Comparison of ENCODE assay signal across 11 cellular contexts in genomic region chr15:77035999-77036471, GRCh38. TPM values are rescaled to one million over a fixed set of nuclear protein-coding genes. Genes with fewer than 3 reads are reported as not detected.
DNase-seq lines count a peak whose midpoint lies in the region; ATAC-seq and TF ChIP-seq lines count a peak whose summit lies in the region.
"Had no signal": no experiment of that assay in that cellular context is flagged by ENCODE, and none has a peak within 500 bp of the region (broad histone marks: within the 10 kb centered on the region; RNA-seq: fewer than 3 reads in every experiment).

No MANE protein-coding gene starts in this region.

- intact Hi-C loops in left lung (cut with DNase I) = no loop called here

- no peak for ATAC-seq in activated naive CD8-positive, alpha-beta T cell treated with anti-CD3 and anti-CD28 coated beads, Interleukin-2, amount 10 ng/mL, durations not matched to agents 7 days and 5 days (ENCODE audit: low read depth)
- ATAC-seq in left lung (peak; percentile 6), GM21786 (IDR thresholded peaks at IDR 0.05; ENCODE audit: unreplicated experiment) (no peak), HG03108 (IDR thresholded peaks at IDR 0.05; ENCODE audit: unreplicated experiment) (no peak)

- H3K36me3 ChIP-seq in left lung (peaks cover 0 to 66% of the 10 kb centered on the region in 2 donors), subcutaneous abdominal adipose tissue (ENCODE audit: control insufficient read depth in 5 of 5, insufficient read depth in 5 of 5, low read length in 5 of 5) (peaks cover 0 to 40% (median 17%) of the 10 kb centered on the region in 5 donors)

- H3K4me1 Mint-ChIP-seq in activated naive CD4-positive, alpha-beta T cell treated with anti-CD3 and anti-CD28 coated beads, Interleukin-2, amount 10 ng/mL, durations not matched to agents 7 days and 5 days = peaks cover 6% of the 10 kb centered on the region
- peaks cover 10% of the 10 kb centered on the region for H3K4me1 Mint-ChIP-seq in activated naive CD8-positive, alpha-beta T cell treated with anti-CD3 and anti-CD28 coated beads, Interleukin-2, amount 10 ng/mL, durations not matched to agents 7 days and 5 days

- POLR2A ChIA-PET in activated naive CD8-positive, alpha-beta T cell treated with anti-CD3 and anti-CD28 coated beads, Interleukin-2, amount 10 ng/mL, durations not matched to agents 7 days and 5 days (lab: Charles Lee) = no interaction called here

- H3K4me3 Mint-ChIP-seq in activated naive CD4-positive, alpha-beta T cell treated with anti-CD3 and anti-CD28 coated beads, Interleukin-2, amount 10 ng/mL, durations not matched to agents 7 days and 5 days = no peak overlapping the region
- H3K4me3 Mint-ChIP-seq in activated naive CD8-positive, alpha-beta T cell treated with anti-CD3 and anti-CD28 coated beads, Interleukin-2, amount 10 ng/mL, durations not matched to agents 7 days and 5 days = no peak overlapping the region

- no peaks in the 10 kb centered on the region for H3K4me1 ChIP-seq in left lung
- peaks cover 0 to 43% (median 33%) of the 10 kb centered on the region in 5 donors for H3K4me1 ChIP-seq in subcutaneous abdominal adipose tissue (ENCODE audit: control insufficient read depth in 5 of 5, insufficient read depth in 5 of 5, low read length in 5 of 5)

- H3K9me3 Mint-ChIP-seq in activated naive CD4-positive, alpha-beta T cell treated with anti-CD3 and anti-CD28 coated beads, Interleukin-2, amount 10 ng/mL, durations not matched to agents 7 days and 5 days = peaks cover 34% of the 10 kb centered on the region
- peaks cover 5% of the 10 kb centered on the region for H3K9me3 Mint-ChIP-seq in activated naive CD8-positive, alpha-beta T cell treated with anti-CD3 and anti-CD28 coated beads, Interleukin-2, amount 10 ng/mL, durations not matched to agents 7 days and 5 days

- H3K27me3 ChIP-seq in left lung (peaks cover 0 to 16% of the 10 kb centered on the region in 2 donors), subcutaneous abdominal adipose tissue (ENCODE audit: control insufficient read depth in 5 of 5, insufficient read depth in 4 of 5, low read length in 5 of 5) (no peaks in the 10 kb centered on the region)

- H3K9me3 ChIP-seq in left lung (no peaks in the 10 kb centered on the region), subcutaneous abdominal adipose tissue (ENCODE audit: control insufficient read depth in 5 of 5, low read length in 5 of 5) (no peaks in the 10 kb centered on the region)

- CTCF ChIA-PET in activated naive CD4-positive, alpha-beta T cell treated with anti-CD3 and anti-CD28 coated beads, Interleukin-2, amount 10 ng/mL, durations not matched to agents 7 days and 5 days (lab: Charles Lee) = no interaction called here

- H3K27ac ChIP-seq in left lung (no peak overlapping the region), subcutaneous abdominal adipose tissue (ENCODE audit: low read depth, low read length) (peak overlapping the region; percentile 41)
- H3K27ac ChIP-seq: KMS-11 had no signal

- H3K4me3 ChIP-seq in left lung (no peak overlapping the region), subcutaneous abdominal adipose tissue (ENCODE audit: low read depth in 1 of 5, low read length in 5 of 5) (no peak overlapping the region)

- peak overlapping the region; percentile 88 for H3K27ac Mint-ChIP-seq in activated naive CD4-positive, alpha-beta T cell treated with anti-CD3 and anti-CD28 coated beads, Interleukin-2, amount 10 ng/mL, durations not matched to agents 7 days and 5 days
- peak overlapping the region; percentile 61 for H3K27ac Mint-ChIP-seq in activated naive CD8-positive, alpha-beta T cell treated with anti-CD3 and anti-CD28 coated beads, Interleukin-2, amount 10 ng/mL, durations not matched to agents 7 days and 5 days

- no peak overlapping the region for H3K9ac ChIP-seq in subcutaneous abdominal adipose tissue (ENCODE audit: low read length in 5 of 5)
- H3K9ac ChIP-seq: KMS-11 had no signal

- H3K36me3 Mint-ChIP-seq in activated naive CD4-positive, alpha-beta T cell treated with anti-CD3 and anti-CD28 coated beads, Interleukin-2, amount 10 ng/mL, durations not matched to agents 7 days and 5 days = peaks cover 84% of the 10 kb centered on the region
- peaks cover 53% of the 10 kb centered on the region for H3K36me3 Mint-ChIP-seq in activated naive CD8-positive, alpha-beta T cell treated with anti-CD3 and anti-CD28 coated beads, Interleukin-2, amount 10 ng/mL, durations not matched to agents 7 days and 5 days

- peaks cover 10% of the 10 kb centered on the region for H3K27me3 Mint-ChIP-seq in activated naive CD4-positive, alpha-beta T cell treated with anti-CD3 and anti-CD28 coated beads, Interleukin-2, amount 10 ng/mL, durations not matched to agents 7 days and 5 days
- H3K27me3 Mint-ChIP-seq in activated naive CD8-positive, alpha-beta T cell treated with anti-CD3 and anti-CD28 coated beads, Interleukin-2, amount 10 ng/mL, durations not matched to agents 7 days and 5 days = no peaks in the 10 kb centered on the region

- TF ChIP-seq CTCF in left lung (IDR thresholded peaks at IDR 0.05) = no peak

- peak; percentile 19 for DNase-seq in activated naive CD4-positive, alpha-beta T cell treated with anti-CD3 and anti-CD28 coated beads, Interleukin-2, amount 10 ng/mL, durations not matched to agents 7 days and 5 days
- no peak for DNase-seq in activated naive CD4-positive, alpha-beta T cell treated with anti-CD3 and anti-CD28 coated beads, Interleukin-2, amount 50 U/mL, for 16 hours
- DNase-seq in activated naive CD8-positive, alpha-beta T cell treated with anti-CD3 and anti-CD28 coated beads, Interleukin-2, amount 10 ng/mL, durations not matched to agents 7 days and 5 days = no peak
- peak in 1 of 2 donors; percentile 31 for DNase-seq in left lung
- DNase-seq in cortex of kidney (lab: John Stamatoyannopoulos, UW) = no peak
- DNase-seq: NCI-H2029 treated with DMSO at 0.1 percent for 48 hours had no signal

RNA-seq across cellular contexts. Expression of gene TSPAN3, which starts 34.9 kb away (rescaled TPM):
- total RNA-seq in activated naive CD8-positive, alpha-beta T cell treated with anti-CD3 and anti-CD28 coated beads, Interleukin-2, amount 10 ng/mL, durations not matched to agents 7 days and 5 days = 10 to 100 TPM; 18.0 to 23.4 TPM
- total RNA-seq in left lung = 100 to 1,000 TPM; 385 to 645 TPM

RNA-seq across cellular contexts. Expression of gene PSTPIP1, which starts 41.1 kb away (rescaled TPM):
- 100 to 1,000 TPM; 238 to 241 TPM for total RNA-seq in activated naive CD8-positive, alpha-beta T cell treated with anti-CD3 and anti-CD28 coated beads, Interleukin-2, amount 10 ng/mL, durations not matched to agents 7 days and 5 days
- total RNA-seq in left lung = 10 to 100 TPM in 1 of 2 donors, 1 to 10 TPM in 1; 9.1 to 52.9 TPM
- total RNA-seq: endothelial cell of umbilical vein had no signal

Comparison
In these comparisons a context has a peak if more than half of its experiments do, and no peak if none do; other contexts are left out.
1. RNA of gene TSPAN3, which starts 34.9 kb away (total RNA-seq): 385 to 645 TPM in left lung; 18.0 to 23.4 TPM in activated naive CD8-positive, alpha-beta T cell treated with anti-CD3 and anti-CD28 coated beads, Interleukin-2, amount 10 ng/mL, durations not matched to agents 7 days and 5 days; every median in the first group is over 10 times any median in the second.
2. RNA of gene PSTPIP1, which starts 41.1 kb away (total RNA-seq): 238 to 241 TPM in activated naive CD8-positive, alpha-beta T cell treated with anti-CD3 and anti-CD28 coated beads, Interleukin-2, amount 10 ng/mL, durations not matched to agents 7 days and 5 days; 9.1 to 52.9 TPM in left lung; every median in the first group is over 4 times any median in the second.